ENCODE assay signal across 8 cellular contexts in the genomic region with DNA sequence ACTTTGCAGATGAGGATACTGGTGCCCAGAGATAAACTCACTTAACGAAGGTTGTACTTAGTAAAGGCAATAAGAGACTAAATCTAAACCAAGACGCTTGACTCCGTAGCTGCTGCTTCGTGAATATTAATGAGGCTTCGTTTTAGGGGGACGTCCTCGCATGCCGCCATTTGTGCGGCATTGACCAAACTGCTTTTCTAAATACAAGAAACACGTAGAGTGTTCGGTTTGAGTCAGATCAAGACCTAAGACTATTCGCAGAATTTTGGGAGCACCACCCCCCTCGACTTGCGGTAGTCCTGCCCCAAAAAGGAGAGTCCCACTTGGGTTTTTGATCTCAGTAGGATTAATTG. TPM values are rescaled to one million over a fixed set of nuclear protein-coding genes. Genes with fewer than 3 reads are reported as not detected.
DNase-seq lines count a peak whose midpoint lies in the region; ATAC-seq, FAIRE-seq and TF ChIP-seq lines count a peak whose summit lies in the region.

No MANE protein-coding gene starts in this region.

- H3K9me3 Mint-ChIP-seq in activated T-cell treated with anti-CD3 and anti-CD28 coated beads, Interleukin-2, amount 50 U/mL, for 4 hours = no peaks in the 10 kb centered on the region

- peak; percentile 1 to 3 for ATAC-seq in activated T-cell treated with anti-CD3 and anti-CD28 coated beads, Interleukin-2, amount 50 U/mL, for 4 hours

- no peaks in the 10 kb centered on the region for H3K9me3 ChIP-seq in iPS-18c (ENCODE audit: control insufficient read depth, insufficient read depth, low read length)

- FAIRE-seq in H54 (lab: Jason Lieb, UNC) = no peak

- H3K4me1 Mint-ChIP-seq in activated T-cell treated with anti-CD3 and anti-CD28 coated beads, Interleukin-2, amount 50 U/mL, for 4 hours (ENCODE audit: low read depth) = peaks cover 48% of the 10 kb centered on the region

- peak overlapping the region; percentile 71 for H3K4me3 ChIP-seq in iPS-18c (ENCODE audit: insufficient read depth, low read depth, low read length)

- TF ChIP-seq POLR2A in H54 (IDR thresholded peaks at IDR 0.05; ENCODE audit: low read depth, low read length) = no peak

- H3K36me3 Mint-ChIP-seq in activated T-cell treated with anti-CD3 and anti-CD28 coated beads, Interleukin-2, amount 50 U/mL, for 4 hours (ENCODE audit: insufficient read depth) = peaks cover 53% of the 10 kb centered on the region

- peaks cover 3% of the 10 kb centered on the region for H3K27me3 Mint-ChIP-seq in activated T-cell treated with anti-CD3 and anti-CD28 coated beads, Interleukin-2, amount 50 U/mL, for 4 hours (ENCODE audit: low read depth)

- peak; percentile 18 to 25 for DNase-seq in activated CD4-positive, alpha-beta T cell treated with anti-CD3 and anti-CD28 coated beads for 24 hours (ENCODE audit: low read depth in 2 of 2)
- DNase-seq in activated CD4-positive, alpha-beta T cell treated with anti-CD3 and anti-CD28 coated beads, Interleukin-2, amount 50 U/mL, for 1 hour = no peak
- DNase-seq in activated T-cell treated with anti-CD3 and anti-CD28 coated beads, Interleukin-2, amount 50 U/mL, for 4 hours = no peak
- peak; percentile 18 to 37 for DNase-seq in stimulated activated CD8-positive, alpha-beta memory T cell treated with anti-CD3 and anti-CD28 coated beads, Interleukin-7, amount 100 ng/mL, for 48 hours (ENCODE audit: extremely low read depth in 1 of 2, low read depth in 1 of 2)
- no peak for DNase-seq in H54 (ENCODE audit: insufficient read length, low spot score)
- no peak for DNase-seq in UCSD-AML1 (lab: John Stamatoyannopoulos, UW; ENCODE audit: unreplicated experiment)
- no peak for DNase-seq in retina

- peak overlapping the region; percentile 99 for H3K4me3 Mint-ChIP-seq in activated T-cell treated with anti-CD3 and anti-CD28 coated beads, Interleukin-2, amount 50 U/mL, for 4 hours

RNA-seq across cellular contexts. Expression of a gene that starts 1.1 kb away (rescaled TPM):
- 1,000 to 10,000 TPM; 4,555 to 4,927 (median 4,895) TPM for total RNA-seq in activated T-cell treated with anti-CD3 and anti-CD28 coated beads, Interleukin-2, amount 50 U/mL, for 4 hours

RNA-seq across cellular contexts. Expression of a gene that starts 30.7 kb away (rescaled TPM):
- 1 to 10 TPM in 2 of 3 donors, under 1 TPM in 1; 0.37 to 1.3 (median 1.0) TPM for total RNA-seq in activated T-cell treated with anti-CD3 and anti-CD28 coated beads, Interleukin-2, amount 50 U/mL, for 4 hours

Comparison
In these comparisons a context has a peak if more than half of its experiments do, and no peak if none do; other contexts are left out.
1. DNase-seq: peak in activated CD4-positive, alpha-beta T cell treated with anti-CD3 and anti-CD28 coated beads for 24 hours (2 of 2) and stimulated activated CD8-positive, alpha-beta memory T cell treated with anti-CD3 and anti-CD28 coated beads, Interleukin-7, amount 100 ng/mL, for 48 hours (2 of 2); none in activated CD4-positive, alpha-beta T cell treated with anti-CD3 and anti-CD28 coated beads, Interleukin-2, amount 50 U/mL, for 1 hour (single experiment), activated T-cell treated with anti-CD3 and anti-CD28 coated beads, Interleukin-2, amount 50 U/mL, for 4 hours (single experiment), H54 (single experiment), UCSD-AML1 (single experiment) and retina (single experiment).